In the genomic region with DNA sequence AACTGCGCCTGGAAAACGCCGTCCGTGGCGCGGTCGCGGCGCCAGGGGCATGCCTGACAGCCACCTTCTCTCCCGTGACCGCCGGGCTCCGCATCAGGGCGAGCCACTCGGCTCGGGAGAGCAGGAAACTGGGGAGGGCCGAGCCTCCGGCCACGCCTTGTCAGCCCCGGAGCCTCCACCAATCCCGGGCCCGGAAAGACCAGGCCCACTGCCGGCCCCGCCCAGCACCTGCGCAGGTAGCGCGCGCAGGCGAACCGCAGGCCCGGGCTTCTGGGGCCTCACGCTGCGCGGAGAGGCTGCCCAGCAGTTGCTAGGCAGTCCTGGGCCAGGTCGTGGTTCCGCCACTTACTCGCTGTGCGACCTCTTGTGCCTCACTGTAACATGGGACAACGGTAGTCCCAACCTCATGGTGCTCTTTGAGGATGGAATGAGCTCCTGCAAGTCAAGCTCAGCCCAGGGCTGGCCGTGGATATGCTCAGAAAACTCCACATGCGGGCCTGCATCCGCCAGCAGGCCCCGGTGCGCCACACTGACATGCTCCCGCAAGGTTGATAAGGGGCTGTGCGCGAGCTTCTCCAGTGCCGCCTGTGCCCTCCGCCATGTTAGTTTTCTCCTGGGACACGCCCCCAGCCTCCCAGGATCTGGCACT, we compare ENCODE assay signal across 9 cellular contexts.
DNase-seq lines count a peak whose midpoint lies in the region; ATAC-seq and TF ChIP-seq lines count a peak whose summit lies in the region.
"Had no signal": no experiment of that assay in that cellular context is flagged by ENCODE, and none has a peak within 500 bp of the region (broad histone marks: within the 10 kb centered on the region; RNA-seq: fewer than 3 reads in every experiment).

No MANE protein-coding gene starts in this region.

- H3K36me3 Mint-ChIP-seq in activated T-cell treated with anti-CD3 and anti-CD28 coated beads, Interleukin-2, amount 50 U/mL, for 72 hours (ENCODE audit: insufficient read depth in 2 of 2), result no peaks in the 10 kb centered on the region

- H3K36me3 ChIP-seq in H7 (replicated peaks; ENCODE audit: control insufficient read depth, insufficient read depth, low read length), result no peaks in the 10 kb centered on the region
- no peaks in the 10 kb centered on the region for H3K36me3 ChIP-seq in hepatocyte (replicated peaks; ENCODE audit: insufficient read depth, low read depth)
- H3K36me3 ChIP-seq in sigmoid colon, result no peaks in the 10 kb centered on the region

- H3K4me1 ChIP-seq in hepatocyte (ENCODE audit: insufficient read depth), result peaks cover 10% of the 10 kb centered on the region
- peaks cover 0 to 17% (median 13%) of the 10 kb centered on the region in 4 donors for H3K4me1 ChIP-seq in sigmoid colon

- H3K4me3 ChIP-seq in H7 (ENCODE audit: insufficient read depth, low read depth, low read length) (peak overlapping the region; percentile 55), hepatocyte (peak overlapping the region; percentile 31), sigmoid colon (peak overlapping the region in 2 of 4 donors; percentile 25 to 29)
- H3K4me3 ChIP-seq: GM12878 had no signal

- H3K79me2 ChIP-seq in hepatocyte, result no peaks in the 10 kb centered on the region

- WGBS in hepatocyte (ENCODE audit: low lambda C conversion rate, missing lambda C conversion rate), result 11% methylated on average over 48 of the region's 50 CpGs
- WGBS in sigmoid colon, 2 donors, result 14 to 15% methylated on average over 50 of the region's 50 CpGs

- peak overlapping the region; percentile 56 for H2AFZ ChIP-seq in hepatocyte

- in situ Hi-C loops in ACHN (cut with HindIII; ENCODE audit: low pct_ligation_motif_present, low pct_unique_long_range_greater_than_20kb, low sequenced_read_pairs), result no loop called here

- TF ChIP-seq EP300 in sigmoid colon (IDR thresholded peaks at IDR 0.05), result no peak

- peaks cover 51% of the 10 kb centered on the region for H3K27me3 ChIP-seq in H7 (ENCODE audit: control insufficient read depth, insufficient read depth, low read length)
- H3K27me3 ChIP-seq in hepatocyte, result peaks cover 29% of the 10 kb centered on the region
- H3K27me3 ChIP-seq in sigmoid colon, result peaks cover 10 to 45% (median 18%) of the 10 kb centered on the region in 3 donors

- peak; percentile 82 to 86 for ATAC-seq in activated T-cell treated with anti-CD3 and anti-CD28 coated beads, Interleukin-2, amount 50 U/mL, for 72 hours (replicated peaks in 1 of 2)
- ATAC-seq in GM19397 (IDR thresholded peaks at IDR 0.05; ENCODE audit: unreplicated experiment) (no peak), HG03196 (IDR thresholded peaks at IDR 0.05; ENCODE audit: unreplicated experiment) (no peak)
- ATAC-seq: GM12878 had no signal

- H3K4me1 Mint-ChIP-seq in activated T-cell treated with anti-CD3 and anti-CD28 coated beads, Interleukin-2, amount 50 U/mL, for 72 hours (ENCODE audit: low read depth), result peaks cover 11% of the 10 kb centered on the region

- no peaks in the 10 kb centered on the region for H3K9me3 ChIP-seq in hepatocyte (ENCODE audit: low read depth)
- no peaks in the 10 kb centered on the region for H3K9me3 ChIP-seq in sigmoid colon

- intact Hi-C loops in sigmoid colon (cut with DNase I), result no loop called here

- DNase-seq in H7 (peak; percentile 100), hepatocyte (ENCODE audit: low spot score) (peak; percentile 92), sigmoid colon (peak; percentile 57), GOT3 (lab: John Stamatoyannopoulos, UW) (no peak), ACHN (no peak)
- DNase-seq in activated T-cell treated with anti-CD3 and anti-CD28 coated beads, Interleukin-2, amount 50 U/mL, for 72 hours, result peak; percentile 31 to 35

- no peaks in the 10 kb centered on the region for H3K9me2 ChIP-seq in hepatocyte (replicated peaks; ENCODE audit: insufficient read depth)

- H3K4me3 Mint-ChIP-seq in activated T-cell treated with anti-CD3 and anti-CD28 coated beads, Interleukin-2, amount 50 U/mL, for 72 hours, result peak overlapping the region; percentile 66 to 79

- TF ChIP-seq CTCF in hepatocyte (IDR thresholded peaks at IDR 0.05; ENCODE audit: poor library complexity) (peak; percentile 2), sigmoid colon (IDR thresholded peaks at IDR 0.05) (no peak)

- TF ChIP-seq POLR2A in sigmoid colon (IDR thresholded peaks at IDR 0.05), result no peak

- H3K9me3 Mint-ChIP-seq in activated T-cell treated with anti-CD3 and anti-CD28 coated beads, Interleukin-2, amount 50 U/mL, for 72 hours, result no peaks in the 10 kb centered on the region

- H3K27me3 Mint-ChIP-seq in activated T-cell treated with anti-CD3 and anti-CD28 coated beads, Interleukin-2, amount 50 U/mL, for 72 hours (ENCODE audit: low read depth), result peaks cover 47% of the 10 kb centered on the region

- H3K4me2 ChIP-seq in hepatocyte, result peak overlapping the region; percentile 98

- no peaks in the 10 kb centered on the region for H4K20me1 ChIP-seq in hepatocyte (ENCODE audit: insufficient read depth, poor library complexity, severe bottlenecking)

- H3K27ac ChIP-seq in hepatocyte (peak overlapping the region; percentile 59), sigmoid colon (no peak overlapping the region)

- no peak overlapping the region for H3K27ac Mint-ChIP-seq in activated T-cell treated with anti-CD3 and anti-CD28 coated beads, Interleukin-2, amount 50 U/mL, for 72 hours

Comparison
In these comparisons a context has a peak if more than half of its experiments do, and no peak if none do; other contexts are left out.
1. DNase-seq: peak in H7 (single experiment), activated T-cell treated with anti-CD3 and anti-CD28 coated beads, Interleukin-2, amount 50 U/mL, for 72 hours (2 of 2), hepatocyte (single experiment) and sigmoid colon (single experiment); none in GOT3 (single experiment) and ACHN (single experiment).
2. ATAC-seq: peak in activated T-cell treated with anti-CD3 and anti-CD28 coated beads, Interleukin-2, amount 50 U/mL, for 72 hours (2 of 2); none in GM19397 (single experiment) and HG03196 (single experiment).